Comparison of ENCODE assay signal across 16 cellular contexts in the genomic region with DNA sequence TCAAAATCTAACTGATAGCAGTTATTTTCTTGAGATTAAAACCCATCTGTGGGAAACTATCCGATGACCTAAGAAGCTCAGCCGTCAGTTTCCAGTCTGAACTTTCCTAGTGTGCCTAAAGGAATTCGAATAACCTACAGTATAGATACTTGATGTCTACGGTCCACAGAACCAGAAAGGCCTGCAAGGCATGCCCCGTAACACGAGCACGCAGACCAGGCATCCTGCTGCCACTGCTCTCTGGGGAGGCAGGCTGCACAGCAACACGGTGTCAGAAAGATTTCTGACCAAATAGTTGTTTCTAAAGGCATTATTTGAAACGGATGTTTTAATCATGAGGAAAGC. TPM values are rescaled to one million over a fixed set of nuclear protein-coding genes. Genes with fewer than 3 reads are reported as not detected.
DNase-seq lines count a peak whose midpoint lies in the region; ATAC-seq and TF ChIP-seq lines count a peak whose summit lies in the region.
"Had no signal": no experiment of that assay in that cellular context is flagged by ENCODE, and none has a peak within 500 bp of the region (broad histone marks: within the 10 kb centered on the region; RNA-seq: fewer than 3 reads in every experiment).

No MANE protein-coding gene starts in this region.

- peaks cover 42% of the 10 kb centered on the region for H3K36me3 ChIP-seq in SK-N-MC (ENCODE audit: insufficient read depth, low read length)
- peaks cover 38% of the 10 kb centered on the region for H3K36me3 ChIP-seq in upper lobe of right lung

- no peaks in the 10 kb centered on the region for H3K9me3 Mint-ChIP-seq in natural killer cell
- H3K9me3 Mint-ChIP-seq in natural killer cell treated with Interleukin-12 subunit alpha and Interleukin-12 subunit beta and Interleukin-15 and Interleukin-18, amount 100 ng/mL, for 72 hours: no peaks in the 10 kb centered on the region
- H3K9me3 Mint-ChIP-seq: dendritic cell treated with granulocyte-macrophage colony-stimulating factor and Interleukin-4, amounts not matched to agents 40 ng/mL and 50 ng/mL, for 4 days; IgD-negative memory B cell; stimulated activated naive CD8-positive, alpha-beta T cell treated with anti-CD3 and anti-CD28 coated beads, Interleukin-15, Interleukin-2, amounts not matched to agents 100 ng/mL and 50 ng/mL, for 24 hours had no signal

- H3K27ac Mint-ChIP-seq in natural killer cell: peak overlapping the region; percentile 53 to 62
- H3K27ac Mint-ChIP-seq in natural killer cell treated with Interleukin-12 subunit alpha and Interleukin-12 subunit beta and Interleukin-15 and Interleukin-18, amount 100 ng/mL, for 72 hours: peak overlapping the region in 1 of 2 donors; percentile 26
- H3K27ac Mint-ChIP-seq: activated CD8-positive, alpha-beta memory T cell treated with anti-CD3 and anti-CD28 coated beads, Interleukin-2, amount 10 ng/mL, durations not matched to agents 7 days and 5 days; dendritic cell treated with granulocyte-macrophage colony-stimulating factor and Interleukin-4, amounts not matched to agents 40 ng/mL and 50 ng/mL, for 4 days; stimulated activated naive CD8-positive, alpha-beta T cell treated with anti-CD3 and anti-CD28 coated beads, Interleukin-15, Interleukin-2, amounts not matched to agents 100 ng/mL and 50 ng/mL, for 24 hours had no signal

- H3K36me3 Mint-ChIP-seq in natural killer cell: no peaks in the 10 kb centered on the region
- H3K36me3 Mint-ChIP-seq in natural killer cell treated with Interleukin-12 subunit alpha and Interleukin-12 subunit beta and Interleukin-15 and Interleukin-18, amount 100 ng/mL, for 72 hours: peaks cover 7% of the 10 kb centered on the region

- ATAC-seq in natural killer cell: no peak
- no peak for ATAC-seq in natural killer cell treated with Interleukin-12 subunit alpha and Interleukin-12 subunit beta and Interleukin-15 and Interleukin-18, amount 100 ng/mL, for 72 hours
- ATAC-seq in upper lobe of right lung: no peak
- ATAC-seq in HG03095 (IDR thresholded peaks at IDR 0.05; ENCODE audit: unreplicated experiment): no peak
- no peak for ATAC-seq in foreskin keratinocyte
- ATAC-seq: activated CD8-positive, alpha-beta memory T cell treated with anti-CD3 and anti-CD28 coated beads, Interleukin-2, amount 10 ng/mL, durations not matched to agents 7 days and 5 days had no signal

- no peaks in the 10 kb centered on the region for H3K27me3 Mint-ChIP-seq in natural killer cell (ENCODE audit: low read depth in 2 of 2)
- no peaks in the 10 kb centered on the region for H3K27me3 Mint-ChIP-seq in natural killer cell treated with Interleukin-12 subunit alpha and Interleukin-12 subunit beta and Interleukin-15 and Interleukin-18, amount 100 ng/mL, for 72 hours
- H3K27me3 Mint-ChIP-seq: activated CD8-positive, alpha-beta memory T cell treated with anti-CD3 and anti-CD28 coated beads, Interleukin-2, amount 10 ng/mL, durations not matched to agents 7 days and 5 days; dendritic cell treated with granulocyte-macrophage colony-stimulating factor and Interleukin-4, amounts not matched to agents 40 ng/mL and 50 ng/mL, for 4 days; IgD-negative memory B cell; stimulated activated naive CD8-positive, alpha-beta T cell treated with anti-CD3 and anti-CD28 coated beads, Interleukin-15, Interleukin-2, amounts not matched to agents 100 ng/mL and 50 ng/mL, for 24 hours had no signal

- TF ChIP-seq CTCF in natural killer cell (IDR thresholded peaks at IDR 0.05): no peak
- no peak for TF ChIP-seq CTCF in upper lobe of right lung (IDR thresholded peaks at IDR 0.05)
- no peak for TF ChIP-seq CTCF in foreskin keratinocyte (conservative IDR thresholded peaks at IDR 0.05)

- no peaks in the 10 kb centered on the region for H3K9me3 ChIP-seq in SK-N-MC (ENCODE audit: low read depth, low read length)
- no peaks in the 10 kb centered on the region for H3K9me3 ChIP-seq in upper lobe of right lung

- H3K9ac ChIP-seq in SK-N-MC (ENCODE audit: insufficient read length): no peak overlapping the region

- H3K4me1 ChIP-seq in upper lobe of right lung (peaks cover 8% of the 10 kb centered on the region), foreskin keratinocyte (peaks cover 16% of the 10 kb centered on the region)

- DNase-seq in natural killer cell (no peak), SK-N-MC (ENCODE audit: low read depth, low spot score) (no peak), islet precursor cell (peak; percentile 60), upper lobe of right lung (no peak), foreskin keratinocyte (no peak)
- no peak for DNase-seq in natural killer cell treated with Interleukin-12 subunit alpha and Interleukin-12 subunit beta and Interleukin-15 and Interleukin-18, amount 100 ng/mL, for 72 hours (ENCODE audit: low spot score)
- no peak for DNase-seq in activated effector memory CD4-positive, alpha-beta T cell treated with Interleukin-2 at 50 U/mL for 16 hours
- DNase-seq: activated CD8-positive, alpha-beta memory T cell treated with anti-CD3 and anti-CD28 coated beads, Interleukin-2, amount 10 ng/mL, durations not matched to agents 7 days and 5 days; amniotic stem cell; GDM1; NCI-H526 treated with DMSO at 0.1 percent for 48 hours; retina had no signal

- H3K27ac ChIP-seq in SK-N-MC: peak overlapping the region; percentile 73
- H3K27ac ChIP-seq in upper lobe of right lung: peak overlapping the region; percentile 17
- H3K27ac ChIP-seq in foreskin keratinocyte: no peak overlapping the region

- no peak overlapping the region for H3K4me3 Mint-ChIP-seq in natural killer cell
- H3K4me3 Mint-ChIP-seq in natural killer cell treated with Interleukin-12 subunit alpha and Interleukin-12 subunit beta and Interleukin-15 and Interleukin-18, amount 100 ng/mL, for 72 hours: no peak overlapping the region
- H3K4me3 Mint-ChIP-seq: activated CD8-positive, alpha-beta memory T cell treated with anti-CD3 and anti-CD28 coated beads, Interleukin-2, amount 10 ng/mL, durations not matched to agents 7 days and 5 days; dendritic cell treated with granulocyte-macrophage colony-stimulating factor and Interleukin-4, amounts not matched to agents 40 ng/mL and 50 ng/mL, for 4 days; stimulated activated naive CD8-positive, alpha-beta T cell treated with anti-CD3 and anti-CD28 coated beads, Interleukin-15, Interleukin-2, amounts not matched to agents 100 ng/mL and 50 ng/mL, for 24 hours had no signal

- H3K27me3 ChIP-seq in upper lobe of right lung (no peaks in the 10 kb centered on the region), foreskin keratinocyte (no peaks in the 10 kb centered on the region)

- H3K4me1 Mint-ChIP-seq in natural killer cell: peaks cover 22 to 30% of the 10 kb centered on the region in 2 donors
- H3K4me1 Mint-ChIP-seq in natural killer cell treated with Interleukin-12 subunit alpha and Interleukin-12 subunit beta and Interleukin-15 and Interleukin-18, amount 100 ng/mL, for 72 hours (ENCODE audit: low read depth in 2 of 2): peaks cover 18 to 33% of the 10 kb centered on the region in 2 donors

- H3K4me3 ChIP-seq in SK-N-MC (no peak overlapping the region), upper lobe of right lung (no peak overlapping the region)

- intact Hi-C loops in natural killer cell (cut with micrococcal nuclease): no loop called here
- intact Hi-C loops in upper lobe of right lung (cut with DNase I): no loop called here

RNA-seq across cellular contexts. Expression of a gene that starts 48.8 kb away (rescaled TPM):
- 100 to 1,000 TPM in 2 of 3 donors, 10 to 100 TPM in 1; 97.7 to 117 (median 112) TPM for total RNA-seq in natural killer cell
- 100 to 1,000 TPM in 1 of 2 donors, 10 to 100 TPM in 1; 89.1 to 145 TPM for total RNA-seq in natural killer cell treated with Interleukin-12 subunit alpha and Interleukin-12 subunit beta and Interleukin-15 and Interleukin-18, amount 100 ng/mL, for 72 hours
- 99.2 TPM for total RNA-seq in upper lobe of right lung
- 50.8 and 56.3 TPM in 2 replicates for total RNA-seq in foreskin keratinocyte
- 35.1 and 42.0 TPM in 2 replicates for polyA plus RNA-seq in foreskin keratinocyte
